24 cellular contexts compared by ENCODE assay signal in genomic region chr4:78510681-78511080, GRCh38. TPM values are rescaled to one million over a fixed set of nuclear protein-coding genes. Genes with fewer than 3 reads are reported as not detected.
DNase-seq lines count a peak whose midpoint lies in the region; FAIRE-seq and TF ChIP-seq lines count a peak whose summit lies in the region.
"Had no signal": no experiment of that assay in that cellular context is flagged by ENCODE, and none has a peak within 500 bp of the region (broad histone marks: within the 10 kb centered on the region; RNA-seq: fewer than 3 reads in every experiment).

No MANE protein-coding gene starts in this region.

- H3K27me3 Mint-ChIP-seq in astrocyte (ENCODE audit: low read depth, unreplicated experiment) = no peaks in the 10 kb centered on the region
- H3K27me3 Mint-ChIP-seq: CD4-positive, alpha-beta T cell had no signal

- H3K4me1 ChIP-seq in astrocyte (ENCODE audit: insufficient read depth, low read length) (no peaks in the 10 kb centered on the region), colonic mucosa (no peaks in the 10 kb centered on the region)
- H3K4me1 ChIP-seq: A549; BE2C; BLaER1 treated with 17β-estradiol and CSF1 and Interleukin-3, amounts not matched to agents 10 nM and 100 nM; HAP-1 had no signal

- intact Hi-C loops in colonic mucosa (cut with DNase I) = no loop called here

- DNase-seq in EH (ENCODE audit: low read depth) (peak; percentile 80), GM03348 (ENCODE audit: low spot score) (peak; percentile 11), astrocyte (ENCODE audit: low read depth) (no peak), NCI-H2081 treated with DMSO at 0.1 percent for 48 hours (lab: John Stamatoyannopoulos, UW) (no peak), amniotic stem cell (lab: John Stamatoyannopoulos, UW) (no peak), colonic mucosa (no peak)
- DNase-seq: 8988T; ACHN; AML-193; BE2C; CD4-positive, alpha-beta T cell; CD8-positive, alpha-beta memory T cell; DMS 273 treated with DMSO at 0.1 percent for 48 hours; DMS79 had no signal

- no peaks in the 10 kb centered on the region for H4K20me1 ChIP-seq in astrocyte (ENCODE audit: insufficient read depth, low read length)
- H4K20me1 ChIP-seq: BLaER1 treated with 17β-estradiol and CSF1 and Interleukin-3, amounts not matched to agents 10 nM and 100 nM had no signal

- H3K36me3 ChIP-seq in astrocyte (ENCODE audit: insufficient read depth, low read length) (no peaks in the 10 kb centered on the region), colonic mucosa (no peaks in the 10 kb centered on the region)
- H3K36me3 ChIP-seq: BLaER1 treated with 17β-estradiol and CSF1 and Interleukin-3, amounts not matched to agents 10 nM and 100 nM; HAP-1 had no signal

- H3K27me3 ChIP-seq in astrocyte (ENCODE audit: insufficient read depth, low read length) (no peaks in the 10 kb centered on the region), colonic mucosa (no peaks in the 10 kb centered on the region)
- H3K27me3 ChIP-seq: BE2C; BLaER1 treated with 17β-estradiol and CSF1 and Interleukin-3, amounts not matched to agents 10 nM and 100 nM had no signal

- H2AFZ ChIP-seq in astrocyte (ENCODE audit: low read depth, low read length) = no peak overlapping the region
- H2AFZ ChIP-seq: GM23338 had no signal

- H3K4me2 ChIP-seq in astrocyte (ENCODE audit: low read length) = no peak overlapping the region
- H3K4me2 ChIP-seq: A549; BLaER1 treated with 17β-estradiol and CSF1 and Interleukin-3, amounts not matched to agents 10 nM and 100 nM; GM23338 had no signal

- H3K27ac Mint-ChIP-seq in astrocyte (ENCODE audit: unreplicated experiment) = no peak overlapping the region
- H3K27ac Mint-ChIP-seq: CD14-positive monocyte; CD4-positive, alpha-beta T cell; CD8-positive, alpha-beta memory T cell; GM23338 had no signal

- no peak overlapping the region for H3K4me3 ChIP-seq in astrocyte (ENCODE audit: insufficient read depth, low read depth, low read length)
- no peak overlapping the region for H3K4me3 ChIP-seq in colonic mucosa
- H3K4me3 ChIP-seq: A549; BLaER1 treated with 17β-estradiol and CSF1 and Interleukin-3, amounts not matched to agents 10 nM and 100 nM; GM23338; HAP-1 had no signal

- peak; percentile 50 for FAIRE-seq in astrocyte (lab: Jason Lieb, UNC)
- FAIRE-seq: A549, D721Med, G401.6, GM12891, GM18507, H54 had no signal

- H3K9me3 ChIP-seq in astrocyte (ENCODE audit: insufficient read depth, low read depth, low read length) (no peaks in the 10 kb centered on the region), colonic mucosa (no peaks in the 10 kb centered on the region)
- H3K9me3 ChIP-seq: A549, BE2C, HAP-1 had no signal

- peaks cover 2% of the 10 kb centered on the region for H3K9me3 Mint-ChIP-seq in astrocyte (ENCODE audit: unreplicated experiment)
- H3K9me3 Mint-ChIP-seq: CD4-positive, alpha-beta T cell; GM23338 had no signal

- TF ChIP-seq CTCF in astrocyte (IDR thresholded peaks at IDR 0.05; ENCODE audit: insufficient read depth, low read depth, low read length) = no peak
- no peak for TF ChIP-seq CTCF in colonic mucosa (IDR thresholded peaks at IDR 0.05)

- H3K36me3 Mint-ChIP-seq in astrocyte (ENCODE audit: low read depth, unreplicated experiment) = peaks cover 9% of the 10 kb centered on the region
- H3K36me3 Mint-ChIP-seq: CD14-positive monocyte; CD8-positive, alpha-beta memory T cell had no signal

- peaks cover 3% of the 10 kb centered on the region for H3K4me1 Mint-ChIP-seq in astrocyte (ENCODE audit: low read depth, unreplicated experiment)
- H3K4me1 Mint-ChIP-seq: CD14-positive monocyte; CD8-positive, alpha-beta memory T cell had no signal

- no peak overlapping the region for H3K9ac ChIP-seq in astrocyte (ENCODE audit: low read length)
- H3K9ac ChIP-seq in colonic mucosa (ENCODE audit: low read depth in 2 of 2, low read length in 2 of 2) = no peak overlapping the region
- H3K9ac ChIP-seq: BLaER1 treated with 17β-estradiol and CSF1 and Interleukin-3, amounts not matched to agents 10 nM and 100 nM had no signal

- no peaks in the 10 kb centered on the region for H3K79me2 ChIP-seq in astrocyte (ENCODE audit: insufficient read depth, low read length)

- H3K27ac ChIP-seq in astrocyte (ENCODE audit: low read depth, low read length) = no peak overlapping the region
- H3K27ac ChIP-seq in colonic mucosa = no peak overlapping the region
- H3K27ac ChIP-seq: A549; BLaER1 treated with 17β-estradiol and CSF1 and Interleukin-3, amounts not matched to agents 10 nM and 100 nM had no signal

- H3K4me3 Mint-ChIP-seq in astrocyte (ENCODE audit: unreplicated experiment) = no peak overlapping the region
- H3K4me3 Mint-ChIP-seq: CD14-positive monocyte; CD4-positive, alpha-beta T cell; CD8-positive, alpha-beta memory T cell; GM23338 had no signal

RNA-seq across cellular contexts. Expression of gene ANXA3, which starts 40.9 kb away (rescaled TPM):
- total RNA-seq in astrocyte (43.0 and 68.7 TPM in 2 replicates), colonic mucosa (10 to 100 TPM; 58.9 to 59.2 TPM)
- total RNA-seq: CD4-positive, alpha-beta T cell; CD8-positive, alpha-beta memory T cell had no signal

Comparison
In these comparisons a context has a peak if more than half of its experiments do, and no peak if none do; other contexts are left out.
1. DNase-seq: peak in EH (single experiment) and GM03348 (single experiment); none in astrocyte (single experiment), NCI-H2081 treated with DMSO at 0.1 percent for 48 hours (single experiment), amniotic stem cell (single experiment) and colonic mucosa (single experiment).